ENCODE assay signal across 18 cellular contexts in the genomic region with DNA sequence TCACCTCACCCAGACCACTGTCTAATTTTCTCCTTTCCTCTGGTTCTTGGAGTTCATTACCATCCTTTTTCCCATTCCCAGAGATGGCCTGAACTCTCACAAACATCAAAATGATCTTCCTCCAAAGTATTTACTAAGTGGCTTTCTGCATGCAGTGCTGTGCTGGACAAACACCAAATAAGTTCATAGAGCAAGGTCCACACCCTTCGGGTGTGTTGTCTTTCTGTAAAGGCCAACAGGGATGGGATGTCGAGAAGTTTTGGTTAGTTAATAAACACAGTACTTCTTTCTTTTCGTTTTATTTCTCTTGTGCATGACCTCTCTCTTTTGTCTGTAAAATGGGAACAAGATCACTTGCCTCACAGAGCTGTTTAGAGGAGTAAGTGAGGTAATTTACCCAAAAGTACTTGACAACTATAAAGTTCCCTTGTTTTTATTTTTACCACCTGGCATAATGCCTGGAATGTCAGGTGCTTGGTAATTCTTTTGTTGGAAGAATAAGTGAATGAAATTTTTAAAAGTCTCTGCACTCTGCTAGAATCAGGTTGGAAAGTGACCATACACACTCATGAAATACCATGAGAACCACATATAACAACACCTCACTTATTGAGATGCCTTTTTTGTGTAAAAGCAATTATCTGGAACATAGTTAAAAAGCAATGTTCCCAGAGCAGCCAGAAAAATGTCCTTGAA. TPM values are rescaled to one million over a fixed set of nuclear protein-coding genes. Genes with fewer than 3 reads are reported as not detected.
DNase-seq lines count a peak whose midpoint lies in the region; ATAC-seq, FAIRE-seq and TF ChIP-seq lines count a peak whose summit lies in the region.
"Had no signal": no experiment of that assay in that cellular context is flagged by ENCODE, and none has a peak within 500 bp of the region (broad histone marks: within the 10 kb centered on the region; RNA-seq: fewer than 3 reads in every experiment).

No MANE protein-coding gene starts in this region.

- no peak for FAIRE-seq in kidney (lab: Jason Lieb, UNC)
- FAIRE-seq: D721Med, HTR-8/SVneo had no signal

- H3K9me3 Mint-ChIP-seq in activated CD4-positive, alpha-beta T cell treated with anti-CD3 and anti-CD28 coated beads, Interleukin-2, amount 10 ng/mL, durations not matched to agents 7 days and 5 days: peaks cover 9% of the 10 kb centered on the region

- CTCF ChIA-PET in activated CD4-positive, alpha-beta T cell treated with anti-CD3 and anti-CD28 coated beads, Interleukin-2, amount 10 ng/mL, durations not matched to agents 7 days and 5 days (lab: Charles Lee): interaction anchor here (1.3 to 2.2 kb wide), 2 partner anchors 9 to 14 kb away, joined by 3 to 7 read pairs; no protein-coding TSS in a partner anchor

- intact Hi-C loops in kidney (cut with DNase I): no loop called here

- H3K9me3 ChIP-seq in kidney (ENCODE audit: control insufficient read depth in 1 of 2, low read length in 2 of 2): no peaks in the 10 kb centered on the region
- H3K9me3 ChIP-seq in subcutaneous abdominal adipose tissue (ENCODE audit: control insufficient read depth in 5 of 5, low read length in 5 of 5): no peaks in the 10 kb centered on the region
- H3K9me3 ChIP-seq: Peyer's patch had no signal

- H3K27ac Mint-ChIP-seq in activated CD4-positive, alpha-beta T cell treated with anti-CD3 and anti-CD28 coated beads, Interleukin-2, amount 10 ng/mL, durations not matched to agents 7 days and 5 days: peak overlapping the region; percentile 63

- no peak overlapping the region for H3K4me3 Mint-ChIP-seq in activated CD4-positive, alpha-beta T cell treated with anti-CD3 and anti-CD28 coated beads, Interleukin-2, amount 10 ng/mL, durations not matched to agents 7 days and 5 days
- H3K4me3 Mint-ChIP-seq: neural crest cell; T-helper 1 cell treated with Interleukin-12 subunit alpha and Interleukin-12 subunit beta and Interleukin-4 antibody, amounts not matched to agents 30 μg/mL and 1 μg/mL, for 36 hours had no signal

- peaks cover 73% of the 10 kb centered on the region for H3K4me1 Mint-ChIP-seq in activated CD4-positive, alpha-beta T cell treated with anti-CD3 and anti-CD28 coated beads, Interleukin-2, amount 10 ng/mL, durations not matched to agents 7 days and 5 days

- H3K27me3 Mint-ChIP-seq in activated CD4-positive, alpha-beta T cell treated with anti-CD3 and anti-CD28 coated beads, Interleukin-2, amount 10 ng/mL, durations not matched to agents 7 days and 5 days: no peaks in the 10 kb centered on the region

- POLR2A ChIA-PET in activated CD4-positive, alpha-beta T cell treated with anti-CD3 and anti-CD28 coated beads, Interleukin-2, amount 10 ng/mL, durations not matched to agents 7 days and 5 days (lab: Charles Lee): no interaction called here

- no peak for TF ChIP-seq CTCF in kidney (IDR thresholded peaks at IDR 0.05; ENCODE audit: borderline replicate concordance, extremely low read depth, insufficient read depth)

- peak overlapping the region; percentile 26 to 30 for H3K27ac ChIP-seq in kidney (ENCODE audit: low read depth in 2 of 2, low read length in 2 of 2)
- peak overlapping the region; percentile 98 for H3K27ac ChIP-seq in subcutaneous abdominal adipose tissue (ENCODE audit: low read depth, low read length)

- H3K4me3 ChIP-seq in kidney (ENCODE audit: low read length in 2 of 2) (no peak overlapping the region), subcutaneous abdominal adipose tissue (ENCODE audit: low read depth in 1 of 5, low read length in 5 of 5) (peak overlapping the region in 1 of 5 donors; percentile 11)
- H3K4me3 ChIP-seq: Peyer's patch had no signal

- H3K27me3 ChIP-seq in subcutaneous abdominal adipose tissue (ENCODE audit: control insufficient read depth in 5 of 5, insufficient read depth in 4 of 5, low read length in 5 of 5): no peaks in the 10 kb centered on the region
- H3K27me3 ChIP-seq: Peyer's patch had no signal

- no peak for ATAC-seq in GM19463 (IDR thresholded peaks at IDR 0.05; ENCODE audit: unreplicated experiment)

- H3K36me3 Mint-ChIP-seq in activated CD4-positive, alpha-beta T cell treated with anti-CD3 and anti-CD28 coated beads, Interleukin-2, amount 10 ng/mL, durations not matched to agents 7 days and 5 days (ENCODE audit: low read depth): peaks cover 11% of the 10 kb centered on the region

- H3K36me3 ChIP-seq in kidney (ENCODE audit: control insufficient read depth in 1 of 2, insufficient read depth in 2 of 2, low read length in 2 of 2) (no peaks in the 10 kb centered on the region), subcutaneous abdominal adipose tissue (ENCODE audit: control insufficient read depth in 5 of 5, insufficient read depth in 5 of 5, low read length in 5 of 5) (no peaks in the 10 kb centered on the region)
- H3K36me3 ChIP-seq: Peyer's patch had no signal

- H3K4me1 ChIP-seq in kidney (ENCODE audit: control insufficient read depth in 1 of 2, insufficient read depth in 1 of 2, low read depth in 1 of 2, low read length in 2 of 2) (peaks cover 12 to 15% of the 10 kb centered on the region in 2 donors), subcutaneous abdominal adipose tissue (ENCODE audit: control insufficient read depth in 5 of 5, insufficient read depth in 5 of 5, low read length in 5 of 5) (peaks cover 16 to 81% (median 78%) of the 10 kb centered on the region in 5 donors)

- no peak overlapping the region for H3K9ac ChIP-seq in kidney (ENCODE audit: low read length in 2 of 2)
- peak overlapping the region in 3 of 5 donors; percentile 12 to 27 (median 17) for H3K9ac ChIP-seq in subcutaneous abdominal adipose tissue (ENCODE audit: low read length in 5 of 5)

- DNase-seq in activated CD4-positive, alpha-beta T cell treated with anti-CD3 and anti-CD28 coated beads, Interleukin-2, amount 10 ng/mL, durations not matched to agents 7 days and 5 days: no peak
- no peak for DNase-seq in activated CD4-positive, alpha-beta T cell treated with anti-CD3 and anti-CD28 coated beads, Interleukin-2, amount 50 U/mL, for 1 hour
- DNase-seq in NCI-H345 treated with DMSO at 0.1 percent for 48 hours (lab: John Stamatoyannopoulos, UW; ENCODE audit: unreplicated experiment) (peak; percentile 8), kidney (no peak), A172 (ENCODE audit: low spot score) (no peak), cerebellar nuclear complex (lab: John Stamatoyannopoulos, UW) (no peak)
- DNase-seq: activated CD4-positive, alpha-beta T cell treated with anti-CD3 and anti-CD28 coated beads for 4 hours; caudate nucleus; kidney glomerular epithelial cell; NCI-H1048; NCI-H510A; Peyer's patch had no signal

RNA-seq across cellular contexts. Expression of gene CCN6, which starts 22.8 kb away (rescaled TPM):
- total RNA-seq in activated CD4-positive, alpha-beta T cell treated with anti-CD3 and anti-CD28 coated beads, Interleukin-2, amount 10 ng/mL, durations not matched to agents 7 days and 5 days: not detected
- total RNA-seq in kidney: 6.7 TPM
- 8.4 TPM for polyA plus RNA-seq in kidney (ENCODE audit: insufficient read depth, low read depth, low replicate concordance)
- total RNA-seq in A172 (2014; rRNA removed; shearing (Covaris generic)): not detected in 2 replicates
- total RNA-seq: neural crest cell, Peyer's patch had no signal

RNA-seq across cellular contexts. Expression of gene TUBE1, which starts 56.2 kb away (rescaled TPM):
- total RNA-seq in activated CD4-positive, alpha-beta T cell treated with anti-CD3 and anti-CD28 coated beads, Interleukin-2, amount 10 ng/mL, durations not matched to agents 7 days and 5 days: 10 to 100 TPM; 14.9 to 18.9 TPM
- total RNA-seq in kidney: 21.2 TPM
- 13.6 TPM for polyA plus RNA-seq in kidney (ENCODE audit: insufficient read depth, low read depth, low replicate concordance)
- total RNA-seq in A172 (2014; rRNA removed; shearing (Covaris generic)): 12.9 and 20.0 TPM in 2 replicates

RNA-seq across cellular contexts. Expression of gene FAM229B, which starts 56.3 kb away (rescaled TPM):
- 1 to 10 TPM; 1.5 to 2.2 TPM for total RNA-seq in activated CD4-positive, alpha-beta T cell treated with anti-CD3 and anti-CD28 coated beads, Interleukin-2, amount 10 ng/mL, durations not matched to agents 7 days and 5 days
- 27.2 TPM for total RNA-seq in kidney
- 77.1 TPM for polyA plus RNA-seq in kidney (ENCODE audit: insufficient read depth, low read depth, low replicate concordance)
- total RNA-seq in A172 (2014; rRNA removed; shearing (Covaris generic)): 6.3 and 11.3 TPM in 2 replicates

Comparison
In these comparisons a context has a peak if more than half of its experiments do, and no peak if none do; other contexts are left out.
1. H3K9ac ChIP-seq: peak in subcutaneous abdominal adipose tissue (3 of 5); none in kidney (0 of 2).